Comparison of ENCODE assay signal across 9 cellular contexts in genomic region chr17:29621751-29622194, GRCh38.
DNase-seq lines count a peak whose midpoint lies in the region; ATAC-seq and TF ChIP-seq lines count a peak whose summit lies in the region.
"Had no signal": no experiment of that assay in that cellular context is flagged by ENCODE, and none has a peak within 500 bp of the region (broad histone marks: within the 10 kb centered on the region; RNA-seq: fewer than 3 reads in every experiment).

No MANE protein-coding gene starts in this region.

- peak overlapping the region; percentile 39 for H3K27ac ChIP-seq in cingulate gyrus (ENCODE audit: low read depth, low read length)

- H3K27ac Mint-ChIP-seq in nephron, result no peak overlapping the region

- peaks cover 13% of the 10 kb centered on the region for H3K4me1 Mint-ChIP-seq in nephron

- DNase-seq in AG20443 (ENCODE audit: low spot score) (peak; percentile 25), iPS-NIHi7 (ENCODE audit: extremely low spot score) (no peak)
- no peak for DNase-seq in activated CD4-positive, alpha-beta T cell treated with anti-CD3 and anti-CD28 coated beads for 1 hour
- DNase-seq in stimulated activated naive CD4-positive, alpha-beta T cell treated with Interleukin-2 at 50 U/mL for 16 hours (lab: John Stamatoyannopoulos, UW), result no peak
- DNase-seq: mesendoderm had no signal

- TF ChIP-seq RAD21 in Ishikawa (IDR thresholded peaks at IDR 0.05; ENCODE audit: low read depth), result no peak

- TF ChIP-seq EP300 in Ishikawa (IDR thresholded peaks at IDR 0.05; ENCODE audit: borderline replicate concordance), result no peak

- H3K27me3 Mint-ChIP-seq in nephron (ENCODE audit: low read depth), result peaks cover 72% of the 10 kb centered on the region

- no peaks in the 10 kb centered on the region for H3K9me3 Mint-ChIP-seq in nephron

- ATAC-seq in HG02678 (IDR thresholded peaks at IDR 0.05; ENCODE audit: unreplicated experiment), result no peak

- H3K36me3 Mint-ChIP-seq in nephron (ENCODE audit: low read depth), result peaks cover 5% of the 10 kb centered on the region

- TF ChIP-seq CTCF in nephron (IDR thresholded peaks at IDR 0.05; ENCODE audit: unreplicated experiment in 3 of 3), result no peak

- peak overlapping the region; percentile 77 to 80 (median 79) for H3K4me3 Mint-ChIP-seq in nephron

TF ChIP-seq in Ishikawa, 13 proteins besides CTCF, POLR2A, EP300 and RAD21:
- TF ChIP-seq TAF1 (IDR thresholded peaks at IDR 0.05; ENCODE audit: low read depth) (no peak), REST (IDR thresholded peaks at IDR 0.05; ENCODE audit: low read depth) (no peak), CREB1 (IDR thresholded peaks at IDR 0.05; ENCODE audit: low read depth) (no peak), NFIC (IDR thresholded peaks at IDR 0.05) (peak; percentile 55), TEAD4 (IDR thresholded peaks at IDR 0.05) (no peak), ZBTB7A (IDR thresholded peaks at IDR 0.05; ENCODE audit: low read depth) (no peak), TCF12 (IDR thresholded peaks at IDR 0.05; ENCODE audit: low read depth) (no peak)
- TF ChIP-seq, protein P1, sequence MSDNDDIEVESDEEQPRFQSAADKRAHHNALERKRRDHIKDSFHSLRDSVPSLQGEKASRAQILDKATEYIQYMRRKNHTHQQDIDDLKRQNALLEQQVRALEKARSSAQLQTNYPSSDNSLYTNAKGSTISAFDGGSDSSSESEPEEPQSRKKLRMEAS (IDR thresholded peaks at IDR 0.05), result no peak
TF ChIP-seq in Ishikawa: peak in this region for 1.
